ENCODE assay signal across 2 cellular contexts in genomic region chr11:75980031-75980430, GRCh38.
TF ChIP-seq lines count a peak whose summit lies in the region.

No MANE protein-coding gene starts in this region.

TF ChIP-seq in HepG2, 621 proteins besides CTCF, POLR2A, EP300 and RAD21:
- no peak for TF ChIP-seq CCDC6 (CRISPR knock-in tag; IDR thresholded peaks at IDR 0.05)
- TF ChIP-seq ZNF230 (CRISPR knock-in tag; IDR thresholded peaks at IDR 0.05) = no peak
- TF ChIP-seq ZNF121 (CRISPR knock-in tag; IDR thresholded peaks at IDR 0.05) = no peak
- TF ChIP-seq PTBP1 (IDR thresholded peaks at IDR 0.05; ENCODE audit: low read depth, low read length, poor library complexity, severe bottlenecking) = no peak
- TF ChIP-seq ZNF563 (CRISPR knock-in tag; IDR thresholded peaks at IDR 0.05) = no peak
- no peak for TF ChIP-seq ZBTB34 (CRISPR knock-in tag; IDR thresholded peaks at IDR 0.05)
- no peak for TF ChIP-seq XRCC5 (optimal IDR thresholded peaks at IDR 0.05; ENCODE audit: low read length)
- no peak for TF ChIP-seq KLF16 (CRISPR knock-in tag; IDR thresholded peaks at IDR 0.05)
- TF ChIP-seq ZNF17 (CRISPR knock-in tag; IDR thresholded peaks at IDR 0.05) = no peak
- no peak for TF ChIP-seq ZNF766 (CRISPR knock-in tag; IDR thresholded peaks at IDR 0.05; ENCODE audit: borderline replicate concordance)

TF ChIP-seq in SK-N-SH, 30 proteins besides CTCF, POLR2A, EP300 and RAD21:
- TF ChIP-seq SMC3 (IDR thresholded peaks at IDR 0.05; ENCODE audit: low read depth, low read length) (no peak), RXRA (IDR thresholded peaks at IDR 0.05; ENCODE audit: borderline replicate concordance, low read depth) (no peak), MXI1 (IDR thresholded peaks at IDR 0.05; ENCODE audit: low read depth, low read length) (no peak), MEF2A (IDR thresholded peaks at IDR 0.05; ENCODE audit: borderline replicate concordance, low read depth) (no peak), GATA2 (CRISPR knock-in tag; IDR thresholded peaks at IDR 0.05) (no peak), CHD2 (IDR thresholded peaks at IDR 0.05; ENCODE audit: low read length, partially characterized antibody) (no peak), NFIC (IDR thresholded peaks at IDR 0.05; ENCODE audit: borderline replicate concordance) (no peak), TCF12 (IDR thresholded peaks at IDR 0.05) (no peak), ZBTB33 (IDR thresholded peaks at IDR 0.05; ENCODE audit: borderline replicate concordance, low read depth) (no peak), FOSL2 (IDR thresholded peaks at IDR 0.05; ENCODE audit: borderline replicate concordance, low read depth) (no peak), RFX5 (IDR thresholded peaks at IDR 0.05; ENCODE audit: low read length) (no peak), TEAD4 (IDR thresholded peaks at IDR 0.05; ENCODE audit: borderline replicate concordance, insufficient read depth) (no peak), JUND (IDR thresholded peaks at IDR 0.05) (no peak), YY1 (IDR thresholded peaks at IDR 0.05; ENCODE audit: low read depth) (no peak)
- TF ChIP-seq, protein P1, sequence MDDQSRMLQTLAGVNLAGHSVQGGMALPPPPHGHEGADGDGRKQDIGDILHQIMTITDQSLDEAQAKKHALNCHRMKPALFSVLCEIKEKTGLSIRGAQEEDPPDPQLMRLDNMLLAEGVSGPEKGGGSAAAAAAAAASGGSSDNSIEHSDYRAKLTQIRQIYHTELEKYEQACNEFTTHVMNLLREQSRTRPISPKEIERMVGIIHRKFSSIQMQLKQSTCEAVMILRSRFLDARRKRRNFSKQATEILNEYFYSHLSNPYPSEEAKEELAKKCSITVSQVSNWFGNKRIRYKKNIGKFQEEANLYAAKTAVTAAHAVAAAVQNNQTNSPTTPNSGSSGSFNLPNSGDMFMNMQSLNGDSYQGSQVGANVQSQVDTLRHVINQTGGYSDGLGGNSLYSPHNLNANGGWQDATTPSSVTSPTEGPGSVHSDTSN (IDR thresholded peaks at IDR 0.05) = no peak
- TF ChIP-seq, protein P2, sequence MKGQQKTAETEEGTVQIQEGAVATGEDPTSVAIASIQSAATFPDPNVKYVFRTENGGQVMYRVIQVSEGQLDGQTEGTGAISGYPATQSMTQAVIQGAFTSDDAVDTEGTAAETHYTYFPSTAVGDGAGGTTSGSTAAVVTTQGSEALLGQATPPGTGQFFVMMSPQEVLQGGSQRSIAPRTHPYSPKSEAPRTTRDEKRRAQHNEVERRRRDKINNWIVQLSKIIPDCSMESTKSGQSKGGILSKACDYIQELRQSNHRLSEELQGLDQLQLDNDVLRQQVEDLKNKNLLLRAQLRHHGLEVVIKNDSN (IDR thresholded peaks at IDR 0.05; ENCODE audit: borderline replicate concordance, low read depth) = no peak
